Comparison of ENCODE assay signal across 9 cellular contexts in genomic region chr17:45170280-45170975, GRCh38. TPM values are rescaled to one million over a fixed set of nuclear protein-coding genes. Genes with fewer than 3 reads are reported as not detected.
A peak's percentile ranks its signal among the peaks of the same experiment; 100 is the strongest.
DNase-seq lines count a peak whose midpoint lies in the region; FAIRE-seq and TF ChIP-seq lines count a peak whose summit lies in the region.
"Had no signal": no experiment of that assay in that cellular context is flagged by ENCODE, and none has a peak within 500 bp of the region (broad histone marks: within the 10 kb centered on the region; RNA-seq: fewer than 3 reads in every experiment).

No MANE protein-coding gene starts in this region.

- H3K27me3 ChIP-seq in muscle layer of duodenum (ENCODE audit: low read depth, low read length) = no peaks in the 10 kb centered on the region
- H3K27me3 ChIP-seq in tibial artery = no peaks in the 10 kb centered on the region

- TF ChIP-seq CTCF in tibial artery (IDR thresholded peaks at IDR 0.05) = no peak

- TF ChIP-seq POLR2A in GM12891 (IDR thresholded peaks at IDR 0.05; ENCODE audit: low read depth, low read length) = no peak

- intact Hi-C loops in tibial artery (cut with DNase I; ENCODE audit: low total_unique reads) = no loop called here

- H3K4me3 ChIP-seq in muscle layer of duodenum (ENCODE audit: low read depth in 1 of 2, low read length in 2 of 2) = no peak overlapping the region
- H3K4me3 ChIP-seq in tibial artery = peak overlapping the region; percentile 43 to 52

- DNase-seq in NCI-H460 (ENCODE audit: extremely low read depth, low read depth) (peak; percentile 76), tibial artery (no peak), GM12891 (ENCODE audit: insufficient read length, low spot score) (no peak), SW480 (ENCODE audit: low spot score) (no peak), foreskin melanocyte (no peak)
- DNase-seq: activated CD8-positive, alpha-beta memory T cell treated with anti-CD3 and anti-CD28 coated beads, Interleukin-2, amount 50 U/mL, for 48 hours; glutamatergic neuron had no signal

- H3K4me1 ChIP-seq in muscle layer of duodenum (ENCODE audit: control insufficient read depth in 1 of 2, insufficient read depth in 2 of 2, low read length in 2 of 2) (peaks cover 25 to 26% of the 10 kb centered on the region in 2 donors), tibial artery (peaks cover 0 to 40% (median 31%) of the 10 kb centered on the region in 4 donors)

- H3K36me3 ChIP-seq in muscle layer of duodenum (ENCODE audit: control insufficient read depth in 1 of 2, insufficient read depth in 2 of 2, low read length in 2 of 2) (peaks cover 0 to 10% of the 10 kb centered on the region in 2 donors), tibial artery (no peaks in the 10 kb centered on the region)

- H3K27ac ChIP-seq in cingulate gyrus (ENCODE audit: low read depth, low read length) = peak overlapping the region; percentile 94
- H3K27ac ChIP-seq in muscle layer of duodenum (ENCODE audit: low read length) = peak overlapping the region; percentile 87
- peak overlapping the region; percentile 88 to 96 for H3K27ac ChIP-seq in tibial artery

- H3K9me3 ChIP-seq in muscle layer of duodenum (ENCODE audit: control insufficient read depth in 1 of 2, low read length in 2 of 2) (no peaks in the 10 kb centered on the region), tibial artery (no peaks in the 10 kb centered on the region)

- FAIRE-seq in GM12891 (lab: Jason Lieb, UNC) = no peak

TF ChIP-seq in GM12891, 5 proteins besides CTCF, POLR2A, EP300 and RAD21:
- TF ChIP-seq POU2F2 (IDR thresholded peaks at IDR 0.05; ENCODE audit: low read depth, low read length) (no peak), PAX5 (IDR thresholded peaks at IDR 0.05; ENCODE audit: insufficient read depth, low read length, severe bottlenecking) (no peak), SPI1 (IDR thresholded peaks at IDR 0.05; ENCODE audit: low read depth, low read length) (no peak), POLR2AphosphoS5 (IDR thresholded peaks at IDR 0.05; ENCODE audit: low read depth, low read length) (no peak), TAF1 (IDR thresholded peaks at IDR 0.05; ENCODE audit: low read depth, low read length) (no peak)

RNA-seq across cellular contexts. Expression of gene HEXIM2, which starts 8.8 kb away (rescaled TPM):
- 4.0 and 6.4 TPM in 2 replicates for total RNA-seq in NCI-H460 (2014; rRNA removed; shearing (Covaris generic))
- 9.2 and 9.3 TPM in 2 replicates for polyA plus RNA-seq in NCI-H460 (2014; cell fraction: nucleus; rRNA removed)
- polyA plus RNA-seq in GM12891 (2012; ENCODE audit: low read depth, missing spikeins) = 8.7 TPM

RNA-seq across cellular contexts. Expression of gene HEXIM1, which starts 22.2 kb away (rescaled TPM):
- total RNA-seq in NCI-H460 (2014; rRNA removed; shearing (Covaris generic)) = 11.5 and 19.0 TPM in 2 replicates
- 5.2 and 7.5 TPM in 2 replicates for polyA plus RNA-seq in NCI-H460 (2014; cell fraction: nucleus; rRNA removed)
- polyA plus RNA-seq in GM12891 (2012; ENCODE audit: low read depth, missing spikeins) = 21.4 TPM

RNA-seq across cellular contexts. Expression of gene ACBD4, which starts 34.9 kb away (rescaled TPM):
- total RNA-seq in NCI-H460 (2014; rRNA removed; shearing (Covaris generic)) = 12.0 and 12.3 TPM in 2 replicates
- 42.4 and 51.4 TPM in 2 replicates for polyA plus RNA-seq in NCI-H460 (2014; cell fraction: nucleus; rRNA removed)
- polyA plus RNA-seq in GM12891 (2012; ENCODE audit: low read depth, missing spikeins) = 8.1 TPM

RNA-seq across cellular contexts. Expression of gene PLCD3, which starts 38.1 kb away (rescaled TPM):
- total RNA-seq in NCI-H460 (2014; rRNA removed; shearing (Covaris generic)) = 92.9 and 99.6 TPM in 2 replicates
- polyA plus RNA-seq in NCI-H460 (2014; cell fraction: nucleus; rRNA removed) = 78.6 and 108 TPM in 2 replicates
- polyA plus RNA-seq in GM12891 (2012; ENCODE audit: low read depth, missing spikeins) = 0.53 TPM

RNA-seq across cellular contexts. Expression of gene FMNL1, which starts 51.3 kb away (rescaled TPM):
- total RNA-seq in NCI-H460 (2014; rRNA removed; shearing (Covaris generic)) = 36.6 and 41.7 TPM in 2 replicates
- polyA plus RNA-seq in NCI-H460 (2014; cell fraction: nucleus; rRNA removed) = 73.8 and 79.0 TPM in 2 replicates
- 49.2 TPM for polyA plus RNA-seq in GM12891 (2012; ENCODE audit: low read depth, missing spikeins)

Comparison
In these comparisons a context has a peak if more than half of its experiments do, and no peak if none do; other contexts are left out.
1. H3K4me3 ChIP-seq: peak in tibial artery (2 of 2); none in muscle layer of duodenum (0 of 2).
2. Peak in every context shown above with its lines, with median percentiles within 50 percentile points of each other: H3K27ac ChIP-seq.